Comparison of ENCODE assay signal across 1 cellular context in the genomic region with DNA sequence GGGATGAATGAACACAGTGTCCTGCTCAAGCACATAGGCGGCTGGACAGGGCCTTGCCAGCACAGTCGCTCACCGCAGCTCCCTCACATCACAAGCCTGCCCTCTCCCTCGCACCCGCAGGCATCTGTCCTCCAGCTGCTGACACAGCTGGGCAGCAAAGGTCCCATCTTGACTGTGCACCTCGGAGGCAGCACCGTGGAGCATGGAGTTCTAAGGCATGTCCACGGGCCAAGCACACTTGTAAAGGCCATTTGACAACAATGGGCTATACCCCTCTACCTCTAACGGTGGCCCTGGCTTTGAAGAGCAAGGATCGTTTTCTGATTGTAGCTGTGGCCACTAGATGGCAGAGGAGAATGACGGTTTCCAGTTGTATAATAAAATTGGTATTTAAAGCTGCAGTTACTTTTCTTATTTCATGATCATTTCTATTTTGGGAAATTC.
TF ChIP-seq lines count a peak whose summit lies in the region.

No MANE protein-coding gene starts in this region.

TF ChIP-seq in IMR-90, 13 proteins besides CTCF, POLR2A, EP300 and RAD21 (continued from another document):
- TF ChIP-seq, protein P1, sequence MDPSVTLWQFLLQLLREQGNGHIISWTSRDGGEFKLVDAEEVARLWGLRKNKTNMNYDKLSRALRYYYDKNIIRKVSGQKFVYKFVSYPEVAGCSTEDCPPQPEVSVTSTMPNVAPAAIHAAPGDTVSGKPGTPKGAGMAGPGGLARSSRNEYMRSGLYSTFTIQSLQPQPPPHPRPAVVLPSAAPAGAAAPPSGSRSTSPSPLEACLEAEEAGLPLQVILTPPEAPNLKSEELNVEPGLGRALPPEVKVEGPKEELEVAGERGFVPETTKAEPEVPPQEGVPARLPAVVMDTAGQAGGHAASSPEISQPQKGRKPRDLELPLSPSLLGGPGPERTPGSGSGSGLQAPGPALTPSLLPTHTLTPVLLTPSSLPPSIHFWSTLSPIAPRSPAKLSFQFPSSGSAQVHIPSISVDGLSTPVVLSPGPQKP (IDR thresholded peaks at IDR 0.05; ENCODE audit: borderline replicate concordance, low read depth, low read length) = no peak
